ENCODE assay signal across 27 cellular contexts in the genomic region with DNA sequence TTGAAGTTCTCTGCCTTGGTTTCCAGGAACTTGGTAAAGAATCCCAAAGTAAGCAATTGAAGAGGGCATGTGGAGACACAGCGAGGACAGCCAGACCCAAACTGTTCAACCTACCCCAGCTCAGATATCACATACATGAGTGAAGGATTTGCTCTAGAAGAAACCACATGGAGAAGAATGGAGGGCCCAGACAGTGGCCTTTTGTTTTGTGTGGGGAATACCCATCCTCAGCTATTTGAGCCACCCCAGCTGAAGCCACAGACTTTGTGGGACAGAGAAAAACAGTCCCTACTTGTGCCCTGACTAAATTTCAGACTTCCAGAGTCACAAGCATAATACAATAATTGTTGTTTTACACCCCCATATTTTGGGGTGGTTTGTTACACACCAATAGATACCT.
"Had no signal": no experiment of that assay in that cellular context is flagged by ENCODE, and none has a peak within 500 bp of the region (broad histone marks: within the 10 kb centered on the region; RNA-seq: fewer than 3 reads in every experiment).

No MANE protein-coding gene starts in this region.

- DNase-seq: activated CD4-positive, alpha-beta memory T cell treated with anti-CD3 and anti-CD28 coated beads for 36 hours; activated CD4-positive, alpha-beta T cell treated with anti-CD3 and anti-CD28 coated beads for 36 hours; activated CD4-positive, alpha-beta T cell treated with anti-CD3 and anti-CD28 coated beads, Interleukin-2, amount 10 ng/mL, durations not matched to agents 24 days and 14 days; activated CD4-positive, CD25-positive, alpha-beta regulatory T cell; activated CD4-positive, CD25-positive, alpha-beta regulatory T cell treated with anti-CD3 and anti-CD28 coated beads, Interleukin-2, amount 50 U/mL, for 72 hours; activated CD8-positive, alpha-beta memory T cell treated with anti-CD3 and anti-CD28 coated beads, Interleukin-2, amount 10 ng/mL, durations not matched to agents 7 days and 5 days; activated CD8-positive, alpha-beta memory T cell treated with anti-CD3 and anti-CD28 coated beads, Interleukin-2, amount 50 U/mL, for 4 hours; activated CD8-positive, alpha-beta T cell treated with anti-CD3 and anti-CD28 coated beads, Interleukin-2, amount 10 ng/mL, durations not matched to agents 7 days and 5 days; activated effector memory CD4-positive, alpha-beta T cell treated with anti-CD3 and anti-CD28 coated beads, Interleukin-2, amount 50 U/mL, for 16 hours; activated naive CD4-positive, alpha-beta T cell treated with anti-CD3 and anti-CD28 coated beads for 36 hours; activated naive CD8-positive, alpha-beta T cell treated with anti-CD3 and anti-CD28 coated beads for 36 hours; activated naive CD8-positive, alpha-beta T cell treated with anti-CD3 and anti-CD28 coated beads, Interleukin-2, amount 50 U/mL, for 24 hours; activated T-cell treated with anti-CD3 and anti-CD28 coated beads, Interleukin-2, amount 50 U/mL, for 1 hour; activated T-cell treated with anti-CD3 and anti-CD28 coated beads, Interleukin-2, amount 50 U/mL, for 48 hours; adrenal gland; aorta; body of pancreas; central memory CD4-positive, alpha-beta T cell; cerebellar nuclear complex; colonic mucosa; effector CD8-positive, alpha-beta T cell; foreskin fibroblast; gastrocnemius medialis; glutamatergic neuron; heart left ventricle; T-helper 2 cell had no signal

- H3K27me3 ChIP-seq: adrenal gland, body of pancreas, colonic mucosa, gastrocnemius medialis, heart left ventricle had no signal

- H3K27ac ChIP-seq: adrenal gland, body of pancreas, colonic mucosa, epithelial cell of prostate, gastrocnemius medialis, heart left ventricle had no signal

- ATAC-seq: activated CD4-positive, alpha-beta T cell treated with anti-CD3 and anti-CD28 coated beads for 36 hours; activated CD8-positive, alpha-beta memory T cell treated with anti-CD3 and anti-CD28 coated beads, Interleukin-2, amount 10 ng/mL, durations not matched to agents 7 days and 5 days; activated CD8-positive, alpha-beta T cell treated with anti-CD3 and anti-CD28 coated beads, Interleukin-2, amount 10 ng/mL, durations not matched to agents 7 days and 5 days; activated naive CD8-positive, alpha-beta T cell treated with anti-CD3 and anti-CD28 coated beads, Interleukin-2, amount 50 U/mL, for 24 hours; body of pancreas; gastrocnemius medialis; heart left ventricle had no signal

- H3K9me3 ChIP-seq: adrenal gland, body of pancreas, colonic mucosa, gastrocnemius medialis had no signal

- H3K4me1 ChIP-seq: adrenal gland, body of pancreas, colonic mucosa, gastrocnemius medialis, heart left ventricle had no signal

- H3K36me3 ChIP-seq: adrenal gland, colonic mucosa, gastrocnemius medialis, heart left ventricle had no signal

- H3K4me3 ChIP-seq: adrenal gland, body of pancreas, colonic mucosa, gastrocnemius medialis, heart left ventricle had no signal
